ENCODE assay signal across 8 cellular contexts in the genomic region with DNA sequence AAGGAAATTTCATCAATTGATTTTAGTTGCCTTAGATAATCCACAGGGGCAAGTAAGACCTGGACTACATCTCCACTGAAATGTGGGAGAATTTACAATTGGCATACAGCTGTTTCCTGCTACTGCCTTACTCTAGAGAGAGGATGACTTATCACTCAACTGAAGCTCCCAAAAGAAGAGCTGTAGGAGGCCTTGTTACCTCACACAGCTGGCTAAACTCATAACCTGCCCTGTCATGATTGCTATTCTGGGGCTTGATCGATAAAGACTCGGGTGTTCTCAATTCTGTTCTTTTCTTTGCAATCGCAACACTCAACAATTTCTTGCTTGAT.
DNase-seq lines count a peak whose midpoint lies in the region; ATAC-seq, FAIRE-seq and TF ChIP-seq lines count a peak whose summit lies in the region.

No MANE protein-coding gene starts in this region.

- peak overlapping the region; percentile 73 for H3K4me3 ChIP-seq in CD8-positive, alpha-beta T cell (ENCODE audit: low read depth, low read length)
- H3K4me3 ChIP-seq in astrocyte (ENCODE audit: insufficient read depth, low read depth, low read length) (no peak overlapping the region), SK-N-SH (ENCODE audit: low read depth in 2 of 2, low read length in 1 of 2) (no peak overlapping the region)

- H3K36me3 Mint-ChIP-seq in CD8-positive, alpha-beta T cell: peaks cover 5% of the 10 kb centered on the region
- no peaks in the 10 kb centered on the region for H3K36me3 Mint-ChIP-seq in astrocyte (ENCODE audit: low read depth, unreplicated experiment)

- H3K4me1 ChIP-seq in CD8-positive, alpha-beta T cell (ENCODE audit: insufficient read depth, low read length): peaks cover 10% of the 10 kb centered on the region
- no peaks in the 10 kb centered on the region for H3K4me1 ChIP-seq in astrocyte (ENCODE audit: insufficient read depth, low read length)
- H3K4me1 ChIP-seq in SK-N-SH (ENCODE audit: control insufficient read depth in 1 of 2, insufficient read depth in 2 of 2, low read depth in 1 of 2, low read length in 1 of 2): peaks cover 0 to 9% of the 10 kb centered on the region in 2 experiments; a peak in 2 of 4 replicates

- no peaks in the 10 kb centered on the region for H3K9me2 ChIP-seq in SK-N-SH

- no peak for TF ChIP-seq EP300 in SK-N-SH (IDR thresholded peaks at IDR 0.05; ENCODE audit: borderline replicate concordance in 1 of 2, low read depth in 1 of 2, low read length in 1 of 2)

- POLR2A ChIA-PET in CD8-positive, alpha-beta T cell (lab: Charles Lee): interaction anchor here (0.6 to 1.0 kb wide), 4 partner anchors 9 to 1430 kb away, joined by 3 to 4 read pairs (median 3); a partner anchor contains a TSS
- POLR2A ChIA-PET in SK-N-SH (lab: Yijun Ruan, JAX): no interaction called here

- CTCF ChIA-PET in CD8-positive, alpha-beta T cell (lab: Charles Lee): interaction anchor here (1.0 to 1.8 kb wide), 4 partner anchors 8 to 365 kb away, joined by 3 to 5 read pairs (median 4); no protein-coding TSS in a partner anchor
- CTCF ChIA-PET in SK-N-SH (lab: Yijun Ruan, JAX): no interaction called here

- no peaks in the 10 kb centered on the region for H3K27me3 ChIP-seq in CD8-positive, alpha-beta T cell (ENCODE audit: insufficient read depth, low read length)
- H3K27me3 ChIP-seq in astrocyte (ENCODE audit: insufficient read depth, low read length) (no peaks in the 10 kb centered on the region), SK-N-SH (ENCODE audit: insufficient read depth) (no peaks in the 10 kb centered on the region)

- no peaks in the 10 kb centered on the region for H3K27me3 Mint-ChIP-seq in CD8-positive, alpha-beta T cell (ENCODE audit: low read depth)
- no peaks in the 10 kb centered on the region for H3K27me3 Mint-ChIP-seq in astrocyte (ENCODE audit: low read depth, unreplicated experiment)

- peak overlapping the region; percentile 94 for H3K4me3 Mint-ChIP-seq in CD8-positive, alpha-beta T cell
- H3K4me3 Mint-ChIP-seq in astrocyte (ENCODE audit: unreplicated experiment): no peak overlapping the region

- no peaks in the 10 kb centered on the region for H3K79me2 ChIP-seq in astrocyte (ENCODE audit: insufficient read depth, low read length)
- H3K79me2 ChIP-seq in SK-N-SH (ENCODE audit: insufficient read depth): no peaks in the 10 kb centered on the region

- H3K9me3 Mint-ChIP-seq in CD8-positive, alpha-beta T cell: no peaks in the 10 kb centered on the region
- H3K9me3 Mint-ChIP-seq in astrocyte (ENCODE audit: unreplicated experiment): no peaks in the 10 kb centered on the region

- peak overlapping the region; percentile 95 for H3K27ac Mint-ChIP-seq in CD8-positive, alpha-beta T cell
- H3K27ac Mint-ChIP-seq in astrocyte (ENCODE audit: unreplicated experiment): no peak overlapping the region

- H3K4me1 Mint-ChIP-seq in CD8-positive, alpha-beta T cell (ENCODE audit: low read depth): peaks cover 21% of the 10 kb centered on the region
- H3K4me1 Mint-ChIP-seq in astrocyte (ENCODE audit: low read depth, unreplicated experiment): no peaks in the 10 kb centered on the region

- TF ChIP-seq POLR2A in H54 (IDR thresholded peaks at IDR 0.05; ENCODE audit: low read depth, low read length): no peak

- H3K9ac ChIP-seq in astrocyte (ENCODE audit: low read length) (no peak overlapping the region), SK-N-SH (no peak overlapping the region)

- TF ChIP-seq RAD21 in SK-N-SH (IDR thresholded peaks at IDR 0.05; ENCODE audit: low read length): no peak

- H2AFZ ChIP-seq in astrocyte (ENCODE audit: low read depth, low read length) (no peak overlapping the region), SK-N-SH (ENCODE audit: low read depth) (no peak overlapping the region)

- 74% methylated on average over 3 of the region's 3 CpGs for WGBS in SK-N-SH (ENCODE audit: low lambda C conversion rate)

- ATAC-seq in CD8-positive, alpha-beta T cell: no peak
- peak; percentile 19 for ATAC-seq in GM19328 (IDR thresholded peaks at IDR 0.05; ENCODE audit: unreplicated experiment)
- peak; percentile 6 for ATAC-seq in HG03280 (IDR thresholded peaks at IDR 0.05; ENCODE audit: unreplicated experiment)

- H4K20me1 ChIP-seq in astrocyte (ENCODE audit: insufficient read depth, low read length) (no peaks in the 10 kb centered on the region), SK-N-SH (ENCODE audit: insufficient read depth) (no peaks in the 10 kb centered on the region)

- H3K9me3 ChIP-seq in CD8-positive, alpha-beta T cell (ENCODE audit: low read length): no peaks in the 10 kb centered on the region
- H3K9me3 ChIP-seq in astrocyte (ENCODE audit: insufficient read depth, low read depth, low read length) (no peaks in the 10 kb centered on the region), SK-N-SH (no peaks in the 10 kb centered on the region)

- H3K36me3 ChIP-seq in CD8-positive, alpha-beta T cell (ENCODE audit: insufficient read depth, low read length): no peaks in the 10 kb centered on the region
- no peaks in the 10 kb centered on the region for H3K36me3 ChIP-seq in astrocyte (ENCODE audit: insufficient read depth, low read length)
- no peaks in the 10 kb centered on the region for H3K36me3 ChIP-seq in SK-N-SH (replicated peaks in 1 of 2; ENCODE audit: control insufficient read depth in 1 of 2, insufficient read depth in 2 of 2, low read length in 1 of 2)

- intact Hi-C loops in CD8-positive, alpha-beta T cell (cut with DNase I, micrococcal nuclease): no loop called here

- FAIRE-seq in astrocyte (lab: Jason Lieb, UNC) (no peak), H54 (lab: Jason Lieb, UNC) (no peak)

- H3K27ac ChIP-seq in CD8-positive, alpha-beta T cell (ENCODE audit: low read depth, low read length): peak overlapping the region; percentile 78
- H3K27ac ChIP-seq in astrocyte (ENCODE audit: low read depth, low read length) (no peak overlapping the region), SK-N-SH (ENCODE audit: low read depth in 2 of 2, low read length in 1 of 2) (no peak overlapping the region)

- DNase-seq in CD8-positive, alpha-beta T cell: peak in 1 of 7 experiments; percentile 12
- DNase-seq in astrocyte (ENCODE audit: low read depth): no peak
- DNase-seq in H54 (ENCODE audit: insufficient read length, low spot score): no peak
- no peak for DNase-seq in SW480 (ENCODE audit: low spot score)
- no peak for DNase-seq in stimulated activated CD4-positive, alpha-beta T cell treated with anti-CD3 and anti-CD28 coated beads, Interleukin-15, amount 100 ng/mL, for 24 hours
- DNase-seq in SK-N-SH: no peak

- H3K4me2 ChIP-seq in astrocyte (ENCODE audit: low read length) (peak overlapping the region; percentile 73), SK-N-SH (no peak overlapping the region)

- no peaks in the 10 kb centered on the region for H3F3A ChIP-seq in SK-N-SH (replicated peaks; ENCODE audit: insufficient read depth)

- TF ChIP-seq CTCF in CD8-positive, alpha-beta T cell (IDR thresholded peaks at IDR 0.05): no peak
- TF ChIP-seq CTCF in astrocyte (IDR thresholded peaks at IDR 0.05; ENCODE audit: insufficient read depth, low read depth, low read length) (no peak), SK-N-SH (IDR thresholded peaks at IDR 0.05) (no peak)

TF ChIP-seq in SK-N-SH, 30 proteins besides CTCF, POLR2A, EP300 and RAD21 (continues in another document):
- TF ChIP-seq EZH2phosphoT487 (IDR thresholded peaks at IDR 0.05; ENCODE audit: borderline replicate concordance, low read depth) (no peak), TCF12 (IDR thresholded peaks at IDR 0.05) (no peak), NRF1 (IDR thresholded peaks at IDR 0.05; ENCODE audit: low read depth, low read length) (no peak)
- TF ChIP-seq, protein P1, sequence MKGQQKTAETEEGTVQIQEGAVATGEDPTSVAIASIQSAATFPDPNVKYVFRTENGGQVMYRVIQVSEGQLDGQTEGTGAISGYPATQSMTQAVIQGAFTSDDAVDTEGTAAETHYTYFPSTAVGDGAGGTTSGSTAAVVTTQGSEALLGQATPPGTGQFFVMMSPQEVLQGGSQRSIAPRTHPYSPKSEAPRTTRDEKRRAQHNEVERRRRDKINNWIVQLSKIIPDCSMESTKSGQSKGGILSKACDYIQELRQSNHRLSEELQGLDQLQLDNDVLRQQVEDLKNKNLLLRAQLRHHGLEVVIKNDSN (IDR thresholded peaks at IDR 0.05; ENCODE audit: borderline replicate concordance, low read depth): no peak
- TF ChIP-seq, protein P2, sequence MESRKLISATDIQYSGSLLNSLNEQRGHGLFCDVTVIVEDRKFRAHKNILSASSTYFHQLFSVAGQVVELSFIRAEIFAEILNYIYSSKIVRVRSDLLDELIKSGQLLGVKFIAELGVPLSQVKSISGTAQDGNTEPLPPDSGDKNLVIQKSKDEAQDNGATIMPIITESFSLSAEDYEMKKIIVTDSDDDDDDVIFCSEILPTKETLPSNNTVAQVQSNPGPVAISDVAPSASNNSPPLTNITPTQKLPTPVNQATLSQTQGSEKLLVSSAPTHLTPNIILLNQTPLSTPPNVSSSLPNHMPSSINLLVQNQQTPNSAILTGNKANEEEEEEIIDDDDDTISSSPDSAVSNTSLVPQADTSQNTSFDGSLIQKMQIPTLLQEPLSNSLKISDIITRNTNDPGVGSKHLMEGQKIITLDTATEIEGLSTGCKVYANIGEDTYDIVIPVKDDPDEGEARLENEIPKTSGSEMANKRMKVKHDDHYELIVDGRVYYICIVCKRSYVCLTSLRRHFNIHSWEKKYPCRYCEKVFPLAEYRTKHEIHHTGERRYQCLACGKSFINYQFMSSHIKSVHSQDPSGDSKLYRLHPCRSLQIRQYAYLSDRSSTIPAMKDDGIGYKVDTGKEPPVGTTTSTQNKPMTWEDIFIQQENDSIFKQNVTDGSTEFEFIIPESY (IDR thresholded peaks at IDR 0.05; ENCODE audit: borderline replicate concordance, low read depth): no peak
